8 cellular contexts compared by ENCODE assay signal in genomic region chr2:112137516-112138142, GRCh38. TPM values are rescaled to one million over a fixed set of nuclear protein-coding genes. Genes with fewer than 3 reads are reported as not detected.
DNase-seq lines count a peak whose midpoint lies in the region; ATAC-seq and TF ChIP-seq lines count a peak whose summit lies in the region.

No MANE protein-coding gene starts in this region.

- H3K4me3 ChIP-seq in WERI-Rb-1 (ENCODE audit: low read depth, low read length): peak overlapping the region; percentile 61
- H3K4me3 ChIP-seq in prostate gland: peak overlapping the region; percentile 44 to 55

- TF ChIP-seq CTCF in WERI-Rb-1 (IDR thresholded peaks at IDR 0.05; ENCODE audit: low read depth, low read length): no peak
- no peak for TF ChIP-seq CTCF in glutamatergic neuron (IDR thresholded peaks at IDR 0.05; ENCODE audit: partially characterized antibody, unreplicated experiment)
- TF ChIP-seq CTCF in prostate gland (IDR thresholded peaks at IDR 0.05): no peak

- peak overlapping the region; percentile 29; the same call in 1 of the 2 replicates for H3K27ac ChIP-seq in WERI-Rb-1
- H3K27ac ChIP-seq in prostate gland: peak overlapping the region in 1 of 2 donors; percentile 6

- no peaks in the 10 kb centered on the region for H3K4me1 ChIP-seq in prostate gland (replicated peaks)

- H3K36me3 ChIP-seq in WERI-Rb-1 (peaks cover 19% of the 10 kb centered on the region), prostate gland (no peaks in the 10 kb centered on the region)

- peak overlapping the region; percentile 45 for H3K27ac Mint-ChIP-seq in activated CD4-positive, alpha-beta T cell treated with anti-CD3 and anti-CD28 coated beads, Interleukin-2, amount 10 ng/mL, durations not matched to agents 24 days and 14 days
- no peak overlapping the region for H3K27ac Mint-ChIP-seq in glutamatergic neuron (ENCODE audit: unreplicated experiment)

- no peak for ATAC-seq in GM21737 (IDR thresholded peaks at IDR 0.05; ENCODE audit: unreplicated experiment)
- no peak for ATAC-seq in GM21381 (IDR thresholded peaks at IDR 0.05; ENCODE audit: unreplicated experiment)

- 11% methylated on average over 15 of the region's 15 CpGs for WGBS in prostate gland

- DNase-seq in activated CD4-positive, alpha-beta T cell treated with anti-CD3 and anti-CD28 coated beads, Interleukin-2, amount 10 ng/mL, durations not matched to agents 24 days and 14 days: peak; percentile 67
- no peak for DNase-seq in activated CD4-positive, alpha-beta T cell treated with anti-CD3 and anti-CD28 coated beads, Interleukin-2, amount 50 U/mL, for 1 hour
- DNase-seq in WERI-Rb-1: no peak
- DNase-seq in glutamatergic neuron: no peak
- no peak for DNase-seq in prostate gland (ENCODE audit: low spot score)
- DNase-seq in activated CD8-positive, alpha-beta memory T cell treated with anti-CD3 and anti-CD28 coated beads, Interleukin-2, amount 50 U/mL, for 4 hours: no peak

- H3K27me3 Mint-ChIP-seq in activated CD4-positive, alpha-beta T cell treated with anti-CD3 and anti-CD28 coated beads, Interleukin-2, amount 10 ng/mL, durations not matched to agents 24 days and 14 days: peaks cover 26% of the 10 kb centered on the region
- H3K27me3 Mint-ChIP-seq in glutamatergic neuron (ENCODE audit: unreplicated experiment): peaks cover 27% of the 10 kb centered on the region

- peaks cover 8% of the 10 kb centered on the region for H3K4me1 Mint-ChIP-seq in activated CD4-positive, alpha-beta T cell treated with anti-CD3 and anti-CD28 coated beads, Interleukin-2, amount 10 ng/mL, durations not matched to agents 24 days and 14 days
- H3K4me1 Mint-ChIP-seq in glutamatergic neuron (ENCODE audit: low read depth, unreplicated experiment): no peaks in the 10 kb centered on the region

- H3K36me3 Mint-ChIP-seq in activated CD4-positive, alpha-beta T cell treated with anti-CD3 and anti-CD28 coated beads, Interleukin-2, amount 10 ng/mL, durations not matched to agents 24 days and 14 days (ENCODE audit: low read depth): peaks cover 4% of the 10 kb centered on the region
- H3K36me3 Mint-ChIP-seq in glutamatergic neuron (ENCODE audit: unreplicated experiment): peaks cover 22% of the 10 kb centered on the region

- intact Hi-C loops in activated CD4-positive, alpha-beta T cell treated with anti-CD3 and anti-CD28 coated beads, Interleukin-2, amount 10 ng/mL, durations not matched to agents 24 days and 14 days (cut with micrococcal nuclease): no loop called here
- intact Hi-C loops in prostate gland (cut with DNase I): no loop called here

- H3K27me3 ChIP-seq in WERI-Rb-1 (ENCODE audit: insufficient read depth, low read depth, severe bottlenecking) (no peaks in the 10 kb centered on the region), prostate gland (replicated peaks; ENCODE audit: insufficient read depth) (no peaks in the 10 kb centered on the region)

- H3K9me3 ChIP-seq in WERI-Rb-1 (ENCODE audit: severe bottlenecking): no peaks in the 10 kb centered on the region
- no peaks in the 10 kb centered on the region for H3K9me3 ChIP-seq in prostate gland

- TF ChIP-seq POLR2A in prostate gland (IDR thresholded peaks at IDR 0.05): no peak

- H3K9me3 Mint-ChIP-seq in activated CD4-positive, alpha-beta T cell treated with anti-CD3 and anti-CD28 coated beads, Interleukin-2, amount 10 ng/mL, durations not matched to agents 24 days and 14 days: peaks cover 3% of the 10 kb centered on the region
- H3K9me3 Mint-ChIP-seq in glutamatergic neuron (ENCODE audit: unreplicated experiment): peaks cover 2% of the 10 kb centered on the region

- H3K4me3 Mint-ChIP-seq in activated CD4-positive, alpha-beta T cell treated with anti-CD3 and anti-CD28 coated beads, Interleukin-2, amount 10 ng/mL, durations not matched to agents 24 days and 14 days: peak overlapping the region; percentile 70
- H3K4me3 Mint-ChIP-seq in glutamatergic neuron (ENCODE audit: unreplicated experiment): peak overlapping the region; percentile 72

RNA-seq across cellular contexts. Expression of gene FBLN7, which starts 0.6 kb away (rescaled TPM):
- total RNA-seq in activated CD4-positive, alpha-beta T cell treated with anti-CD3 and anti-CD28 coated beads, Interleukin-2, amount 10 ng/mL, durations not matched to agents 24 days and 14 days: 26.8 and 28.7 TPM in 2 replicates
- total RNA-seq in glutamatergic neuron (ENCODE audit: unreplicated experiment) (0.20 TPM), prostate gland (1 to 10 TPM; 3.0 to 4.0 TPM)
